Comparison of ENCODE assay signal across 1 cellular context in the genomic region with DNA sequence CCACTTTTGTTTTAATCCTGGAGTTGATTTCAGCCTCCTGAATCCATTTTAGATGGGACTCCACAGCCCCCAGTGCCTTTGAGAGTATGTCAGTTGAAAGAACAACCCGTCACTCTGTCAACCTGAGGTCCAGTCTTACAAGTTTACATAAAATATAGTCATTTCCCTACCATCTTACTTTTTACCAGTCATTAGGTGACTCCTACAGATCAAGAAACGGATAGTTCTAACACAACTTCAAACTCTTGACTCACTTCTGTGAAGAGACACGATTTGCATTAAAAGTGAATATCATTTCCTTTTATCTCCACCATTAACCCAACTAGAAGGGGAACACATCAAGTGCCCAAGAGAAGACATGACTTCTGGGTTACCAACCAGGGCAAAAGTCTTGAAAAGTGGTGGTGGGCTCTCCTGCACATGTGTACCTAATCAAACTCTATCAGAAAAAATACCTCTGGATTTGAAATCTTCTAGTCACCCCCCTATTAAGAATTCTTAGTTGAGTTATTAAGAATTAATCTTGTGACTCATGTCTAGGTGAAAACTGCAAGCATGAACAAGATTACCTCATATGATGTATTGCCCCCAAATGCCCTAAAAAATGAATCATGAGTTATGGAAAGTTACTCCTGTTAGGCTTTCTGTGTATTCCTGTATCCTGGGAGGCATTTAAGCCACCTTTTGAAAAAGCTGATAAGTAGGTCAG.
TF ChIP-seq lines count a peak whose summit lies in the region.

No MANE protein-coding gene starts in this region.

TF ChIP-seq in SK-N-SH, 30 proteins besides CTCF, POLR2A, EP300 and RAD21 (continued from another document):
- TF ChIP-seq, protein P1, sequence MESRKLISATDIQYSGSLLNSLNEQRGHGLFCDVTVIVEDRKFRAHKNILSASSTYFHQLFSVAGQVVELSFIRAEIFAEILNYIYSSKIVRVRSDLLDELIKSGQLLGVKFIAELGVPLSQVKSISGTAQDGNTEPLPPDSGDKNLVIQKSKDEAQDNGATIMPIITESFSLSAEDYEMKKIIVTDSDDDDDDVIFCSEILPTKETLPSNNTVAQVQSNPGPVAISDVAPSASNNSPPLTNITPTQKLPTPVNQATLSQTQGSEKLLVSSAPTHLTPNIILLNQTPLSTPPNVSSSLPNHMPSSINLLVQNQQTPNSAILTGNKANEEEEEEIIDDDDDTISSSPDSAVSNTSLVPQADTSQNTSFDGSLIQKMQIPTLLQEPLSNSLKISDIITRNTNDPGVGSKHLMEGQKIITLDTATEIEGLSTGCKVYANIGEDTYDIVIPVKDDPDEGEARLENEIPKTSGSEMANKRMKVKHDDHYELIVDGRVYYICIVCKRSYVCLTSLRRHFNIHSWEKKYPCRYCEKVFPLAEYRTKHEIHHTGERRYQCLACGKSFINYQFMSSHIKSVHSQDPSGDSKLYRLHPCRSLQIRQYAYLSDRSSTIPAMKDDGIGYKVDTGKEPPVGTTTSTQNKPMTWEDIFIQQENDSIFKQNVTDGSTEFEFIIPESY (IDR thresholded peaks at IDR 0.05; ENCODE audit: borderline replicate concordance, low read depth) = no peak
- TF ChIP-seq CHD2 (IDR thresholded peaks at IDR 0.05; ENCODE audit: low read length, partially characterized antibody) = no peak
